9 cellular contexts compared by ENCODE assay signal in the genomic region with DNA sequence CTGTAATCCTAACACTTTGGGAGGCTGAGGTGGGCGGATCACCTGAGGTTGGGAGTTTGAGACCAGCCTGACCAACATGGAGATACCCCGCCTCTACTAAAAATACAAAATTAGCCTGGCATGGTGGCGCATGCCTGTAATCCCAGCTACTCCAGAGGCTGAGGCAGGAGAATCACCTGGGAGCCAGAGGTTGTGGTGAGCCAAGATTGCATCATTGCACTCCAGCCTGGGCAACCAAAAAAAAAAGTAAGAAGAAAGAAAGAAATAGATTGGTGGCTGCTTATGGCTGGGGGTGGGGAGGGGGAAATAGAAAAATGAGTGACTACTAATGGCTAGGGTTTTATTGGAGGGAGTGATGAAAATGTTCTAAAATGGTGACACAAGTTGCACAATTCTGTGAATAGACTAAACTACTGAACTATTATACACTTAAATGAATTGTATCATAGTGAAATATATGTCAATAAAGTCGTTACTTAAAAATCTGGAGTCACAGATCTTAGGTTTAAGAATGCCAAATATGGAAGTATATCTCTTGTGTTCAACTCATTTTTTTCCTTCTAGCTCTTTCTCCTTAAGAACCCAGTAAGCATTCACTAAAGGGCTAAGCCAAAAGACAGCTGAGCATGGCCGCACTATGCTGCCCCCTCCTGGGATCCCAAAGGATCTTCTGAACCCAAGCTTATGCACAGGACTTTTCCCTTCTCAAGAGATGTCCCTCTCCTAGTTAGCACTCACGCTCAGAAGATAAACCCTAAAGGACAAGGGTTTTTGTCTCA. TPM values are rescaled to one million over a fixed set of nuclear protein-coding genes. Genes with fewer than 3 reads are reported as not detected.
DNase-seq lines count a peak whose midpoint lies in the region; ATAC-seq and TF ChIP-seq lines count a peak whose summit lies in the region.
"Had no signal": no experiment of that assay in that cellular context is flagged by ENCODE, and none has a peak within 500 bp of the region (broad histone marks: within the 10 kb centered on the region; RNA-seq: fewer than 3 reads in every experiment).

No MANE protein-coding gene starts in this region.

- peaks cover 9% of the 10 kb centered on the region for H3K4me1 ChIP-seq in smooth muscle cell (ENCODE audit: low read depth)

- 59% methylated on average over 6 of the region's 6 CpGs for WGBS in smooth muscle cell (ENCODE audit: low lambda C conversion rate)

- H3F3A ChIP-seq in smooth muscle cell (ENCODE audit: low read depth) = no peaks in the 10 kb centered on the region

- TF ChIP-seq CTCF in RWPE1 (conservative IDR thresholded peaks at IDR 0.05; ENCODE audit: low read depth) (peak; percentile 36), smooth muscle cell (IDR thresholded peaks at IDR 0.05; ENCODE audit: borderline replicate concordance, insufficient read depth, poor library complexity, severe bottlenecking) (peak; percentile 54)

- no peaks in the 10 kb centered on the region for H3K79me2 ChIP-seq in smooth muscle cell (ENCODE audit: low read depth)

- no peak overlapping the region for H3K4me3 ChIP-seq in smooth muscle cell
- H3K4me3 ChIP-seq: skin epidermis had no signal

- H3K27ac ChIP-seq in RWPE1 = no peak overlapping the region
- no peak overlapping the region for H3K27ac ChIP-seq in smooth muscle cell (ENCODE audit: low read depth)
- H3K27ac ChIP-seq: skin epidermis had no signal

- no peak overlapping the region for H3K9ac ChIP-seq in smooth muscle cell (ENCODE audit: low read depth)

- peaks cover 11% of the 10 kb centered on the region for H3K27me3 ChIP-seq in smooth muscle cell (ENCODE audit: low read depth)

- ATAC-seq in HG03520 (IDR thresholded peaks at IDR 0.05; ENCODE audit: unreplicated experiment) (no peak), GM18868 (IDR thresholded peaks at IDR 0.05; ENCODE audit: unreplicated experiment) (no peak)

- H3K4me2 ChIP-seq in smooth muscle cell = no peak overlapping the region

- CTCF ChIA-PET in RWPE1 (lab: Yijun Ruan, JAX) = interaction anchor here (0.6 to 7.0 kb wide), 7 partner anchors 174 to 496 kb away, joined by 3 to 106 read pairs (median 4); no protein-coding TSS in a partner anchor

- no peaks in the 10 kb centered on the region for H3K9me3 ChIP-seq in smooth muscle cell (replicated peaks; ENCODE audit: low read depth)

- no peak overlapping the region for H2AFZ ChIP-seq in smooth muscle cell (ENCODE audit: low read depth)

- DNase-seq in DMS114 treated with DMSO at 0.1 percent for 48 hours (lab: John Stamatoyannopoulos, UW; ENCODE audit: unreplicated experiment) (peak; percentile 18), LHCN-M2 (ENCODE audit: low read depth) (peak; percentile 72), RWPE1 (ENCODE audit: low spot score) (peak; percentile 8), amygdala (lab: John Stamatoyannopoulos, UW) (peak in 38 of 56 donors; percentile 1 to 58 (median 22)), hepatic stellate cell (ENCODE audit: low spot score) (peak; percentile 66), smooth muscle cell (lab: John Stamatoyannopoulos, UW; ENCODE audit: unreplicated experiment) (no peak)

- no peaks in the 10 kb centered on the region for H3K36me3 ChIP-seq in smooth muscle cell (ENCODE audit: low read depth)

- POLR2A ChIA-PET in RWPE1 (lab: Yijun Ruan, JAX; ENCODE audit: low non-redundant PET) = no interaction called here

- H4K20me1 ChIP-seq in smooth muscle cell (ENCODE audit: low read depth) = no peaks in the 10 kb centered on the region

RNA-seq across cellular contexts. Expression of gene NPL, which starts 3.2 kb away (rescaled TPM):
- total RNA-seq in LHCN-M2 (2014; rRNA removed) (3.2 and 4.2 TPM in 2 replicates), smooth muscle cell (1.3 and 2.1 TPM in 2 replicates)
- polyA plus RNA-seq in LHCN-M2 (2012) = 1.3 TPM
- 1.4 and 2.3 TPM in 2 replicates for polyA plus RNA-seq in smooth muscle cell

RNA-seq across cellular contexts. Expression of gene DHX9, which starts 52.7 kb away (rescaled TPM):
- total RNA-seq in LHCN-M2 (2014; rRNA removed) = 152 and 166 TPM in 2 replicates
- 76.2 TPM for polyA plus RNA-seq in LHCN-M2 (2012)
- 99.2 and 138 TPM in 2 replicates for total RNA-seq in smooth muscle cell
- polyA plus RNA-seq in smooth muscle cell = 65.4 and 69.5 TPM in 2 replicates
